Comparison of ENCODE assay signal across 35 cellular contexts in the genomic region with DNA sequence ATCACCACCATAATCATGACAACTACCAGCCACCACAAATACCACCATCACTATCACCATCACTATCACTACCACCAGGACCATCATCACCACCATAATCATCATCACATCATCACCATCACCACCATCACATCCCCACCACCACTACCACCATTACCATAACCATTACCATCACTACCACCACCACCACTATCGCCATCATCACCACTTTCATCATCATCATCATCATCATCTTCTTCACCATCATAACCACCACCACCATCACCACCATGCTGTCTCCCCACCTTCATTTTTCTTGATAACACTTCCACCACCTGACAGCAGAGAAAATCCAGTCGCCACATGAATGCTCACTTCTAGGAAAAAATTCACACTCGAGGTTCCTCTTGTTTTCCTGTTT.
"Had no signal": no experiment of that assay in that cellular context is flagged by ENCODE, and none has a peak within 500 bp of the region (broad histone marks: within the 10 kb centered on the region; RNA-seq: fewer than 3 reads in every experiment).

No MANE protein-coding gene starts in this region.

- ATAC-seq: activated CD8-positive, alpha-beta T cell treated with anti-CD3 and anti-CD28 coated beads for 36 hours; activated naive CD4-positive, alpha-beta T cell treated with anti-CD3 and anti-CD28 coated beads, Interleukin-2, amount 50 U/mL, for 72 hours; activated T-cell treated with anti-CD3 and anti-CD28 coated beads, Interleukin-2, amount 50 U/mL, for 4 hours; activated T-cell treated with anti-CD3 and anti-CD28 coated beads, Interleukin-2, amount 50 U/mL, for 72 hours; activated T-helper 17 cell treated with anti-CD3 and anti-CD28 coated beads, Interleukin-2, amount 50 U/mL, for 72 hours; body of pancreas had no signal

- DNase-seq: activated B cell treated with CpG ODN at 0.5 μM for 24 hours; activated CD4-positive, alpha-beta memory T cell treated with anti-CD3 and anti-CD28 coated beads for 36 hours; activated CD4-positive, alpha-beta T cell treated with anti-CD3 and anti-CD28 coated beads for 4 hours; activated CD4-positive, alpha-beta T cell treated with anti-CD3 and anti-CD28 coated beads, Interleukin-2, amount 10 ng/mL, durations not matched to agents 24 days and 14 days; activated CD4-positive, alpha-beta T cell treated with anti-CD3 and anti-CD28 coated beads, Interleukin-2, amount 50 U/mL, for 1 hour; activated CD4-positive, alpha-beta T cell treated with anti-CD3 and anti-CD28 coated beads, Interleukin-2, amount 50 U/mL, for 4 hours; activated CD4-positive, CD25-positive, alpha-beta regulatory T cell treated with anti-CD3 and anti-CD28 coated beads, Interleukin-2, amount 50 U/mL, for 72 hours; activated CD8-positive, alpha-beta T cell treated with anti-CD3 and anti-CD28 coated beads for 36 hours; activated effector memory CD4-positive, alpha-beta T cell treated with anti-CD3 and anti-CD28 coated beads, Interleukin-2, amount 50 U/mL, for 16 hours; activated gamma-delta T cell treated with Interleukin-2 at 50 U/mL for 16 hours; activated naive CD4-positive, alpha-beta T cell; activated naive CD4-positive, alpha-beta T cell treated with anti-CD3 and anti-CD28 coated beads for 36 hours; activated naive CD4-positive, alpha-beta T cell treated with anti-CD3 and anti-CD28 coated beads, Interleukin-2, amount 50 U/mL, for 16 hours; activated naive CD8-positive, alpha-beta T cell treated with anti-CD3 and anti-CD28 coated beads for 36 hours; activated T-cell treated with anti-CD3 and anti-CD28 coated beads for 4 hours; activated T-cell treated with anti-CD3 and anti-CD28 coated beads, Interleukin-2, amount 50 U/mL, for 1 hour; activated T-cell treated with anti-CD3 and anti-CD28 coated beads, Interleukin-2, amount 50 U/mL, for 4 hours; activated T-cell treated with anti-CD3 and anti-CD28 coated beads, Interleukin-2, amount 50 U/mL, for 72 hours; adrenal gland; amniotic stem cell; body of pancreas; brain microvascular endothelial cell; central memory CD4-positive, alpha-beta T cell; T-helper 1 cell; T-helper 2 cell; T-helper 9 cell had no signal

- H3K9me3 ChIP-seq: adrenal gland, body of pancreas, breast epithelium had no signal

- H3K36me3 Mint-ChIP-seq: activated CD4-positive, alpha-beta memory T cell treated with anti-CD3 and anti-CD28 coated beads for 36 hours; activated naive CD4-positive, alpha-beta T cell treated with anti-CD3 and anti-CD28 coated beads, Interleukin-2, amount 50 U/mL, for 72 hours had no signal

- H3K4me3 ChIP-seq: adrenal gland, body of pancreas, breast epithelium had no signal

- H3K36me3 ChIP-seq: adrenal gland, brain microvascular endothelial cell, breast epithelium had no signal

- H3K27me3 ChIP-seq: adrenal gland, body of pancreas, breast epithelium had no signal

- FAIRE-seq: astrocyte, TTC549 had no signal

- H3K27ac Mint-ChIP-seq: activated B cell treated with CpG ODN at 0.5 μM for 24 hours; activated CD4-positive, alpha-beta memory T cell treated with anti-CD3 and anti-CD28 coated beads for 36 hours; activated CD4-positive, alpha-beta T cell treated with anti-CD3 and anti-CD28 coated beads, Interleukin-2, amount 10 ng/mL, durations not matched to agents 24 days and 14 days; activated CD8-positive, alpha-beta T cell treated with anti-CD3 and anti-CD28 coated beads for 36 hours; activated naive CD4-positive, alpha-beta T cell treated with anti-CD3 and anti-CD28 coated beads for 36 hours; activated naive CD4-positive, alpha-beta T cell treated with anti-CD3 and anti-CD28 coated beads, Interleukin-2, amount 50 U/mL, for 72 hours; activated naive CD8-positive, alpha-beta T cell treated with anti-CD3 and anti-CD28 coated beads for 36 hours; activated T-cell treated with anti-CD3 and anti-CD28 coated beads, Interleukin-2, amount 50 U/mL, for 72 hours; activated T-helper 1 cell treated with anti-CD3 and anti-CD28 coated beads, Interleukin-12 subunit alpha, Interleukin-12 subunit beta, Interleukin-2, Interleukin-4 antibody, amounts not matched to agents 30 ng/mL and 10 ng/mL and 1 ng/mL, durations not matched to agents 14 hours and 24 hours and 36 hours; activated T-helper 17 cell treated with anti-CD3 and anti-CD28 coated beads, Interleukin-2, amount 50 U/mL, for 72 hours; T-helper 1 cell treated with Interleukin-12 subunit alpha and Interleukin-12 subunit beta and Interleukin-4 antibody, amounts not matched to agents 30 μg/mL and 1 μg/mL, for 36 hours; T-helper 2 cell treated with Interferon-gamma antibody and Interleukin-4, amounts not matched to agents 5 μg/mL and 100 μg/mL, for 36 hours had no signal

- H3K9me3 Mint-ChIP-seq: activated CD4-positive, alpha-beta memory T cell treated with anti-CD3 and anti-CD28 coated beads for 36 hours; activated T-helper 1 cell treated with anti-CD3 and anti-CD28 coated beads, Interleukin-12 subunit alpha, Interleukin-12 subunit beta, Interleukin-2, Interleukin-4 antibody, amounts not matched to agents 30 ng/mL and 10 ng/mL and 1 ng/mL, durations not matched to agents 14 hours and 24 hours and 36 hours had no signal

- H3K27me3 Mint-ChIP-seq: activated CD4-positive, alpha-beta T cell treated with anti-CD3 and anti-CD28 coated beads, Interleukin-2, amount 10 ng/mL, durations not matched to agents 24 days and 14 days; activated naive CD8-positive, alpha-beta T cell treated with anti-CD3 and anti-CD28 coated beads for 36 hours had no signal

- H3K4me3 Mint-ChIP-seq: activated B cell treated with CpG ODN at 0.5 μM for 24 hours; activated CD4-positive, alpha-beta memory T cell treated with anti-CD3 and anti-CD28 coated beads for 36 hours; activated CD4-positive, alpha-beta T cell treated with anti-CD3 and anti-CD28 coated beads, Interleukin-2, amount 10 ng/mL, durations not matched to agents 24 days and 14 days; activated CD8-positive, alpha-beta T cell treated with anti-CD3 and anti-CD28 coated beads for 36 hours; activated naive CD4-positive, alpha-beta T cell treated with anti-CD3 and anti-CD28 coated beads for 36 hours; activated naive CD8-positive, alpha-beta T cell treated with anti-CD3 and anti-CD28 coated beads for 36 hours; activated T-cell treated with anti-CD3 and anti-CD28 coated beads, Interleukin-2, amount 50 U/mL, for 4 hours; activated T-cell treated with anti-CD3 and anti-CD28 coated beads, Interleukin-2, amount 50 U/mL, for 72 hours; activated T-helper 1 cell treated with anti-CD3 and anti-CD28 coated beads, Interleukin-12 subunit alpha, Interleukin-12 subunit beta, Interleukin-2, Interleukin-4 antibody, amounts not matched to agents 30 ng/mL and 10 ng/mL and 1 ng/mL, durations not matched to agents 14 hours and 24 hours and 36 hours; activated T-helper 17 cell treated with anti-CD3 and anti-CD28 coated beads, Interleukin-2, amount 50 U/mL, for 72 hours; T-helper 1 cell treated with Interleukin-12 subunit alpha and Interleukin-12 subunit beta and Interleukin-4 antibody, amounts not matched to agents 30 μg/mL and 1 μg/mL, for 36 hours; T-helper 2 cell treated with Interferon-gamma antibody and Interleukin-4, amounts not matched to agents 5 μg/mL and 100 μg/mL, for 36 hours had no signal

- H3K4me1 ChIP-seq: adrenal gland, body of pancreas had no signal

- H3K27ac ChIP-seq: adrenal gland, body of pancreas, brain microvascular endothelial cell, breast epithelium, VCaP had no signal

- H3K4me1 Mint-ChIP-seq: activated B cell treated with CpG ODN at 0.5 μM for 24 hours; activated CD4-positive, alpha-beta T cell treated with anti-CD3 and anti-CD28 coated beads, Interleukin-2, amount 10 ng/mL, durations not matched to agents 24 days and 14 days; activated naive CD8-positive, alpha-beta T cell treated with anti-CD3 and anti-CD28 coated beads for 36 hours; activated T-helper 17 cell treated with anti-CD3 and anti-CD28 coated beads, Interleukin-2, amount 50 U/mL, for 72 hours had no signal
